18 cellular contexts compared by ENCODE assay signal in genomic region chr4:62119195-62119594, GRCh38.
DNase-seq lines count a peak whose midpoint lies in the region; ATAC-seq and TF ChIP-seq lines count a peak whose summit lies in the region.
"Had no signal": no experiment of that assay in that cellular context is flagged by ENCODE, and none has a peak within 500 bp of the region (broad histone marks: within the 10 kb centered on the region; RNA-seq: fewer than 3 reads in every experiment).

No MANE protein-coding gene starts in this region.

- H3K4me1 ChIP-seq in adipocyte (ENCODE audit: control insufficient read depth, insufficient read depth, low read length) (no peaks in the 10 kb centered on the region), colonic mucosa (no peaks in the 10 kb centered on the region), aorta (ENCODE audit: control insufficient read depth in 1 of 2, insufficient read depth in 2 of 2, low read length in 2 of 2) (no peaks in the 10 kb centered on the region)
- H3K4me1 ChIP-seq: BLaER1, Caco-2 had no signal

- peak; percentile 3 for DNase-seq in NCI-H2171 treated with DMSO at 0.1 percent for 48 hours (lab: John Stamatoyannopoulos, UW)
- DNase-seq in NCI-H2171 (lab: John Stamatoyannopoulos, UW): no peak
- DNase-seq in NCI-H69 (lab: John Stamatoyannopoulos, UW): peak; percentile 18
- peak; percentile 57 for DNase-seq in adipocyte (ENCODE audit: low read depth)
- no peak for DNase-seq in colonic mucosa
- no peak for DNase-seq in aorta
- DNase-seq: AML-193; Caco-2; CD8-positive, alpha-beta memory T cell; DMS79; GOT3; H9; IMR-90 had no signal

- H3K9ac ChIP-seq in adipocyte (ENCODE audit: low read length): no peak overlapping the region
- H3K9ac ChIP-seq in colonic mucosa (ENCODE audit: low read depth in 2 of 2, low read length in 2 of 2): no peak overlapping the region
- H3K9ac ChIP-seq: BLaER1 had no signal

- ATAC-seq in GM18520 (IDR thresholded peaks at IDR 0.05; ENCODE audit: unreplicated experiment): no peak
- ATAC-seq in GM18511 (IDR thresholded peaks at IDR 0.05; ENCODE audit: unreplicated experiment): no peak
- no peak for ATAC-seq in aorta (ENCODE audit: low FRiP score)
- ATAC-seq: GM12878 had no signal

- H3K36me3 ChIP-seq in adipocyte (ENCODE audit: control insufficient read depth, insufficient read depth, low read length, severe bottlenecking): no peaks in the 10 kb centered on the region
- no peaks in the 10 kb centered on the region for H3K36me3 ChIP-seq in colonic mucosa
- no peaks in the 10 kb centered on the region for H3K36me3 ChIP-seq in aorta (ENCODE audit: control insufficient read depth in 1 of 2, insufficient read depth in 2 of 2, low read length in 1 of 2)
- H3K36me3 ChIP-seq: BLaER1 had no signal

- H3K27me3 ChIP-seq in adipocyte (replicated peaks; ENCODE audit: control insufficient read depth, insufficient read depth, low read length) (no peaks in the 10 kb centered on the region), colonic mucosa (no peaks in the 10 kb centered on the region), aorta (ENCODE audit: control insufficient read depth in 1 of 2, insufficient read depth in 2 of 2, low read length in 1 of 2) (no peaks in the 10 kb centered on the region)
- H3K27me3 ChIP-seq: BLaER1 had no signal

- TF ChIP-seq CTCF in colonic mucosa (IDR thresholded peaks at IDR 0.05): no peak

- intact Hi-C loops in colonic mucosa (cut with DNase I): no loop called here
- intact Hi-C loops in aorta (cut with DNase I): no loop called here

- no peak overlapping the region for H3K4me3 ChIP-seq in adipocyte (ENCODE audit: low read length)
- H3K4me3 ChIP-seq in colonic mucosa: no peak overlapping the region
- H3K4me3 ChIP-seq in aorta (ENCODE audit: low read length in 2 of 2): no peak overlapping the region
- H3K4me3 ChIP-seq: BLaER1, GM12878 had no signal

- H3K9me3 ChIP-seq in adipocyte (ENCODE audit: control insufficient read depth, low read length) (no peaks in the 10 kb centered on the region), colonic mucosa (no peaks in the 10 kb centered on the region), aorta (ENCODE audit: control insufficient read depth, low read length) (no peaks in the 10 kb centered on the region)
- H3K9me3 ChIP-seq: BLaER1, Caco-2 had no signal

- H3K27ac ChIP-seq in colonic mucosa (no peak overlapping the region), aorta (ENCODE audit: low read depth in 1 of 2, low read length in 2 of 2) (no peak overlapping the region)
- H3K27ac ChIP-seq: 22Rv1, BLaER1 had no signal

Comparison
In these comparisons a context has a peak if more than half of its experiments do, and no peak if none do; other contexts are left out.
1. DNase-seq: peak in NCI-H2171 treated with DMSO at 0.1 percent for 48 hours (single experiment), NCI-H69 (single experiment) and adipocyte (single experiment); none in NCI-H2171 (single experiment), colonic mucosa (single experiment) and aorta (0 of 2).